In genomic region chr3:48679416-48680380, GRCh38 we compare ENCODE assay signal across 1 cellular context.
TF ChIP-seq lines count a peak whose summit lies in the region.

No MANE protein-coding gene starts in this region.

TF ChIP-seq in HCT116, 20 proteins besides CTCF, POLR2A, EP300 and RAD21 (continued from another document):
- TF ChIP-seq ZBTB33 (IDR thresholded peaks at IDR 0.05; ENCODE audit: extremely low read depth, insufficient replicate concordance, low read length) (no peak), EZH2phosphoT487 (IDR thresholded peaks at IDR 0.05; ENCODE audit: borderline replicate concordance) (no peak), ELF1 (IDR thresholded peaks at IDR 0.05; ENCODE audit: borderline replicate concordance, low read depth) (no peak)
